In the genomic region with DNA sequence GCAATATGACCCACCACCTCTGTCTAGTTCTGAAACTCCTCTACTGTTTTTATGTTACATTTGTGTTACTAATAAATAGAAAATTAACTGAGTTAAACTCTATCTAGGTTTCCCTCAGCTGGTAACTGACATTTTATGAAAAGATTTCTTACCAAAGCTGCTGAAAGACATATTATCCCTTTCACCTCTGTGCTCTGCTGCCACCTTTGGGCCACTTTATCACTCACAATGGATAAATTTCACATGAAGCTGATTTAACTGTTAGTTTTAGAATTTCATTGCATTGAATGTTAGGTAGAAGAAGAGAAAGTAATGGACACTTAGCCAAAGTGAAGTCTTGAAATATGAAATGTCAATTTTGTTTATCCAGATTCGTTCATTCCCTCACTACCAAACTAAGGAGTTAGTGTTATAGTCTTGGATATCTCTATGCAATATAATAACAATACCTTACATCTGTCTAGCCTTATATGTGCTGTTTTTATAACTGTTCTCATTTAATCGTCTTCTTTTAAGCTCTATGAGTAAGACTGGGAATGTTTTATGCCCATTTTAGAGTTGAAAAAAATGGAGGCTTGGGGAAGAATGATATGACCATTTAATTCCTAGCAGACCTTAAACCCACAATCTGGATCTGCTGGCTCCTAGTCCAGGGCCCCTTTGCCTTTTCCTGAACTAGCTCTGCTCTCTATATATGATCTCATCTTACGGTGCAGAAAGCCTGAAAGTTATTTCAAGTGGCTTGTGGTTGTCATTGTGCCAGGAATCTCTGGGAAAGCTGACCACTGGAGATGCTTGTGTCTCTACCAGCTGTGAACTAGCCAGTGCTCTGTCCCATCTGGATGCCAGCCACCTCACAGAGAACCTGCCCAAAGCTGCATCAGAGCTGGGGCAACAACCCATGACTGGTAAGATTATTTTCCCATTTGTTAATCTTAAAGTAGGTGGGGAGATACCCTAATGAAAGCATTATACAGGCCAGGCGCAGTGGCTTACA, we compare ENCODE assay signal across 8 cellular contexts.
DNase-seq lines count a peak whose midpoint lies in the region; ATAC-seq, FAIRE-seq and TF ChIP-seq lines count a peak whose summit lies in the region.

No MANE protein-coding gene starts in this region.

- H3K4me1 ChIP-seq in prostate gland (replicated peaks), result no peaks in the 10 kb centered on the region

- no peak for ATAC-seq in GM21786 (IDR thresholded peaks at IDR 0.05; ENCODE audit: unreplicated experiment)
- ATAC-seq in GM19452 (IDR thresholded peaks at IDR 0.05; ENCODE audit: unreplicated experiment), result no peak

- no peaks in the 10 kb centered on the region for H3K9me3 Mint-ChIP-seq in Calu3 (ENCODE audit: low read depth, unreplicated experiment)

- no peaks in the 10 kb centered on the region for H3K9me3 ChIP-seq in prostate gland

- no peaks in the 10 kb centered on the region for H3K27me3 ChIP-seq in prostate gland (replicated peaks; ENCODE audit: insufficient read depth)

- BruUV-seq in Calu3 (replicated peaks; lab: Mats Ljungman, UMichigan), result no TSS peak

- DNase-seq in Calu3 (peak; percentile 42), H4 (ENCODE audit: low spot score) (peak; percentile 52), NCI-H2227 (lab: John Stamatoyannopoulos, UW; ENCODE audit: unreplicated experiment) (peak; percentile 55), frontal cortex (ENCODE audit: low spot score in 2 of 2) (peak in 1 of 2 donors; percentile 40), prostate gland (ENCODE audit: low spot score) (peak; percentile 44)
- peak; percentile 28 for DNase-seq in activated CD4-positive, alpha-beta T cell treated with anti-CD3 and anti-CD28 coated beads, Interleukin-2, amount 50 U/mL, for 1 hour

- peaks cover 0 to 3% of the 10 kb centered on the region in 2 donors for H3K36me3 ChIP-seq in prostate gland

- peak; percentile 85 for FAIRE-seq in frontal cortex (lab: Jason Lieb, UNC)

- H3K36me3 Mint-ChIP-seq in Calu3 (ENCODE audit: insufficient read depth, unreplicated experiment), result no peaks in the 10 kb centered on the region

- H3K4me3 ChIP-seq in prostate gland, result no peak overlapping the region

- 42% methylated on average over 4 of the region's 4 CpGs for WGBS in prostate gland

- CTCF ChIA-PET in Calu3 (lab: Charles Lee), result interaction anchor here (0.5 to 1.7 kb wide), 5 partner anchors 11 to 252 kb away, joined by 3 to 24 read pairs (median 5); no protein-coding TSS in a partner anchor

- intact Hi-C loops in Calu3 (cut with micrococcal nuclease; ENCODE audit: unreplicated experiment), result loop anchor here (1.0 to 5.0 kb wide), 3 partner anchors 148 to 495 kb away; no protein-coding TSS in a partner anchor
- intact Hi-C loops in prostate gland (cut with DNase I), result loop anchor here (5.0 kb wide), 1 partner anchor 250 kb away; no protein-coding TSS in a partner anchor

- H3K4me1 Mint-ChIP-seq in Calu3 (ENCODE audit: low read depth, unreplicated experiment), result no peaks in the 10 kb centered on the region

- no peak overlapping the region for H3K4me3 Mint-ChIP-seq in Calu3 (ENCODE audit: low read depth, unreplicated experiment)

- no peak for TF ChIP-seq POLR2A in prostate gland (IDR thresholded peaks at IDR 0.05)

- H3K27me3 Mint-ChIP-seq in Calu3 (ENCODE audit: unreplicated experiment), result no peaks in the 10 kb centered on the region

- H3K27ac Mint-ChIP-seq in Calu3 (ENCODE audit: unreplicated experiment), result no peak overlapping the region

- H3K27ac ChIP-seq in prostate gland, result no peak overlapping the region

- TF ChIP-seq CTCF in Calu3 (IDR thresholded peaks at IDR 0.05; ENCODE audit: unreplicated experiment) (peak; percentile 52), prostate gland (IDR thresholded peaks at IDR 0.05) (peak; percentile 30 to 83 (median 74))
